1 cellular context compared by ENCODE assay signal in genomic region chr11:95520765-95521542, GRCh38.
TF ChIP-seq lines count a peak whose summit lies in the region.

No MANE protein-coding gene starts in this region.

TF ChIP-seq in HEK293, 187 proteins besides CTCF, POLR2A, EP300 and RAD21 (continued from another document and continues in another):
- TF ChIP-seq ZNF280C (tag by site-specific recombination; IDR thresholded peaks at IDR 0.05) (no peak), ZNF146 (tag by site-specific recombination; IDR thresholded peaks at IDR 0.05) (no peak), KLF16 (tag by site-specific recombination; IDR thresholded peaks at IDR 0.05) (0 out of 2 replicates have a peak, but pooled peaks have one; percentile 26), ZNF747 (tag by site-specific recombination; IDR thresholded peaks at IDR 0.05) (no peak), OVOL3 (tag by site-specific recombination; IDR thresholded peaks at IDR 0.05) (peak; percentile 76; the same call in 1 of the 2 replicates), TRIM28 (IDR thresholded peaks at IDR 0.05; ENCODE audit: borderline replicate concordance, low read length) (no peak), ZNF335 (tag by site-specific recombination; conservative IDR thresholded peaks at IDR 0.05) (no peak), ZNF416 (tag by site-specific recombination; IDR thresholded peaks at IDR 0.05) (no peak), ZNF16 (tag by site-specific recombination; IDR thresholded peaks at IDR 0.05; ENCODE audit: low read depth) (no peak), ZNF658 (tag by site-specific recombination; IDR thresholded peaks at IDR 0.05) (no peak), MEIS1 (CRISPR knock-in tag; IDR thresholded peaks at IDR 0.05; ENCODE audit: borderline replicate concordance) (peak; percentile 69; the same call in 1 of the 2 replicates), ZSCAN23 (tag by site-specific recombination; IDR thresholded peaks at IDR 0.05) (peak; percentile 74; the same call in 1 of the 2 replicates), ZNF639 (tag by site-specific recombination; IDR thresholded peaks at IDR 0.05) (peak; percentile 79), ZNF585B (tag by site-specific recombination; IDR thresholded peaks at IDR 0.05) (no peak), SCRT2 (tag by site-specific recombination; IDR thresholded peaks at IDR 0.05) (peak; percentile 66), ZEB2 (tag by site-specific recombination; IDR thresholded peaks at IDR 0.05) (peak; percentile 83), ZNF48 (tag by site-specific recombination; IDR thresholded peaks at IDR 0.05) (no peak), ZNF610 (tag by site-specific recombination; IDR thresholded peaks at IDR 0.05; ENCODE audit: borderline replicate concordance) (no peak), ZNF488 (tag by site-specific recombination; IDR thresholded peaks at IDR 0.05) (peak; percentile 88), ZNF404 (tag by site-specific recombination; IDR thresholded peaks at IDR 0.05) (no peak), ZNF221 (tag by site-specific recombination; IDR thresholded peaks at IDR 0.05; ENCODE audit: borderline replicate concordance) (no peak), ZNF776 (tag by site-specific recombination; IDR thresholded peaks at IDR 0.05; ENCODE audit: borderline replicate concordance) (no peak), ZNF510 (tag by site-specific recombination; IDR thresholded peaks at IDR 0.05; ENCODE audit: insufficient replicate concordance) (no peak), INSM2 (tag by site-specific recombination; IDR thresholded peaks at IDR 0.05) (peak; percentile 87), IKZF3 (tag by site-specific recombination; IDR thresholded peaks at IDR 0.05) (peak; percentile 91), GFI1B (tag by site-specific recombination; IDR thresholded peaks at IDR 0.05) (peak; percentile 86), ZSCAN4 (tag by site-specific recombination; IDR thresholded peaks at IDR 0.05) (peak; percentile 40; the same call in 1 of the 2 replicates), KLF10 (tag by site-specific recombination; IDR thresholded peaks at IDR 0.05) (peak; percentile 55), ZNF433 (tag by site-specific recombination; IDR thresholded peaks at IDR 0.05; ENCODE audit: low read depth) (no peak), SCRT1 (tag by site-specific recombination; IDR thresholded peaks at IDR 0.05; ENCODE audit: borderline replicate concordance) (0 out of 2 replicates have a peak, but pooled peaks have one; percentile 18), ZNF24 (tag by site-specific recombination; IDR thresholded peaks at IDR 0.05) (peak; percentile 91), GLIS2 (tag by site-specific recombination; IDR thresholded peaks at IDR 0.05) (peak; percentile 26; the same call in 1 of the 2 replicates), KLF1 (tag by site-specific recombination; IDR thresholded peaks at IDR 0.05) (no peak), ZNF26 (tag by site-specific recombination; IDR thresholded peaks at IDR 0.05) (no peak), REST (tag by site-specific recombination; IDR thresholded peaks at IDR 0.05) (0 out of 2 replicates have a peak, but pooled peaks have one; percentile 10), GLI4 (tag by site-specific recombination; IDR thresholded peaks at IDR 0.05) (no peak), SP3 (tag by site-specific recombination; IDR thresholded peaks at IDR 0.05) (0 out of 2 replicates have a peak, but pooled peaks have one; percentile 27), ZNF645 (tag by site-specific recombination; IDR thresholded peaks at IDR 0.05) (no peak), ZFP37 (tag by site-specific recombination; IDR thresholded peaks at IDR 0.05) (no peak), TSHZ1 (tag by site-specific recombination; IDR thresholded peaks at IDR 0.05; ENCODE audit: borderline replicate concordance) (peak; percentile 86), ZNF391 (tag by site-specific recombination; IDR thresholded peaks at IDR 0.05; ENCODE audit: borderline replicate concordance, low read depth) (peak; percentile 70; the same call in 1 of the 2 replicates), TCF7L2 (IDR thresholded peaks at IDR 0.05; ENCODE audit: borderline replicate concordance, low read depth, low read length) (peak; percentile 72; the same call in 1 of the 2 replicates), ZNF19 (tag by site-specific recombination; IDR thresholded peaks at IDR 0.05; ENCODE audit: low read depth) (no peak), ZFP3 (tag by site-specific recombination; IDR thresholded peaks at IDR 0.05; ENCODE audit: low read depth) (no peak), ZNF350 (tag by site-specific recombination; IDR thresholded peaks at IDR 0.05) (no peak), YY2 (tag by site-specific recombination; IDR thresholded peaks at IDR 0.05) (no peak), ZNF843 (tag by site-specific recombination; IDR thresholded peaks at IDR 0.05) (peak; percentile 98)
